19 cellular contexts compared by ENCODE assay signal in the genomic region with DNA sequence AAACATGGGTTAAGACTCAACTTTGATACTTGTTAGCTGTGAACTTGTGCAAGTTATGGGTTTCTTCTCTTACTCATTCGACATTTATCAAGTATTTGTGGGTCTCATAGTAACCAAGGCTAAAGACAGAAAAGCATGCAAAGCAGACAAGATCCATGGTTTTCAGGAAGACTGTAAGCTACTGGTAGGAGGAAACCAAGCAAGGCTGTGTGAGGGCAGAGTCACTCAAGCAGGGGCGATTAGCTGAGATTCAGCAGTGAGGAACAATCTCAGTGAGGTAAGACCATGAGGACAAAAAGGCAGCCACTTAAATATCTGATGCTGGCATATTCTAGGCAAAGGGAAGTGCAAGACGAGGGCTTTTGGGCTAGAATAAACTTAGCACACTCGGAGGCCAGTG. TPM values are rescaled to one million over a fixed set of nuclear protein-coding genes. Genes with fewer than 3 reads are reported as not detected.
DNase-seq lines count a peak whose midpoint lies in the region; ATAC-seq and TF ChIP-seq lines count a peak whose summit lies in the region.
"Had no signal": no experiment of that assay in that cellular context is flagged by ENCODE, and none has a peak within 500 bp of the region (broad histone marks: within the 10 kb centered on the region; RNA-seq: fewer than 3 reads in every experiment).

No MANE protein-coding gene starts in this region.

- H3K36me3 Mint-ChIP-seq in Caco-2 (ENCODE audit: insufficient read depth, unreplicated experiment) (peaks cover 2% of the 10 kb centered on the region), mesothelial cell of epicardium (peaks cover 9% of the 10 kb centered on the region)
- H3K36me3 Mint-ChIP-seq: immature natural killer cell had no signal

- ATAC-seq in Panc1 = peak; percentile 42; the same call in 1 of the 2 replicates
- no peak for ATAC-seq in gastroesophageal sphincter

- H3K9me3 Mint-ChIP-seq in Caco-2 (ENCODE audit: unreplicated experiment) (no peaks in the 10 kb centered on the region), mesothelial cell of epicardium (peaks cover under 1% of the 10 kb centered on the region)
- H3K9me3 Mint-ChIP-seq: activated T-helper 1 cell treated with anti-CD3 and anti-CD28 coated beads, Interleukin-12 subunit alpha, Interleukin-12 subunit beta, Interleukin-2, Interleukin-4 antibody, amounts not matched to agents 30 ng/mL and 10 ng/mL and 1 ng/mL, durations not matched to agents 14 hours and 24 hours and 36 hours; immature natural killer cell; nephron progenitor cell had no signal

- intact Hi-C loops in Caco-2 (cut with micrococcal nuclease; ENCODE audit: unreplicated experiment) (no loop called here), Panc1 (cut with micrococcal nuclease; ENCODE audit: unreplicated experiment) (no loop called here)

- no peaks in the 10 kb centered on the region for H3K27me3 ChIP-seq in Caco-2 (replicated peaks; ENCODE audit: control insufficient read depth, insufficient read depth, low read length)
- H3K27me3 ChIP-seq in Panc1 (ENCODE audit: control insufficient read depth, insufficient read depth, low read length) = no peaks in the 10 kb centered on the region
- no peaks in the 10 kb centered on the region for H3K27me3 ChIP-seq in gastroesophageal sphincter
- H3K27me3 ChIP-seq: SJSA1 had no signal

- CTCF ChIA-PET in Caco-2 (lab: Charles Lee) (no interaction called here), Panc1 (lab: Charles Lee) (no interaction called here)

- H3K27ac ChIP-seq in Panc1 (ENCODE audit: low read length) (no peak overlapping the region), gastroesophageal sphincter (no peak overlapping the region)
- H3K27ac ChIP-seq: SJSA1 had no signal

- H3K4me3 ChIP-seq in Caco-2 (ENCODE audit: low read depth, low read length) = no peak overlapping the region
- H3K4me3 ChIP-seq in Panc1 (ENCODE audit: low read depth in 2 of 2, low read length in 2 of 2) = no peak overlapping the region
- H3K4me3 ChIP-seq in gastroesophageal sphincter = no peak overlapping the region
- H3K4me3 ChIP-seq: K562, SJSA1 had no signal

- no peak overlapping the region for H3K4me3 Mint-ChIP-seq in Caco-2 (ENCODE audit: unreplicated experiment)
- H3K4me3 Mint-ChIP-seq in mesothelial cell of epicardium = no peak overlapping the region
- H3K4me3 Mint-ChIP-seq: activated T-helper 1 cell treated with anti-CD3 and anti-CD28 coated beads, Interleukin-12 subunit alpha, Interleukin-12 subunit beta, Interleukin-2, Interleukin-4 antibody, amounts not matched to agents 30 ng/mL and 10 ng/mL and 1 ng/mL, durations not matched to agents 14 hours and 24 hours and 36 hours; immature natural killer cell; nephron progenitor cell had no signal

- WGBS in gastroesophageal sphincter (ENCODE audit: low coverage in 1 of 2), 2 donors = 74 to 79% methylated on average over 4 of the region's 4 CpGs

- peak overlapping the region; percentile 20 for H3K27ac Mint-ChIP-seq in Caco-2 (ENCODE audit: unreplicated experiment)
- H3K27ac Mint-ChIP-seq in mesothelial cell of epicardium = no peak overlapping the region
- H3K27ac Mint-ChIP-seq: activated T-helper 1 cell treated with anti-CD3 and anti-CD28 coated beads, Interleukin-12 subunit alpha, Interleukin-12 subunit beta, Interleukin-2, Interleukin-4 antibody, amounts not matched to agents 30 ng/mL and 10 ng/mL and 1 ng/mL, durations not matched to agents 14 hours and 24 hours and 36 hours; nephron progenitor cell had no signal

- H3K36me3 ChIP-seq in Caco-2 (ENCODE audit: control insufficient read depth, insufficient read depth, low read length) = no peaks in the 10 kb centered on the region
- H3K36me3 ChIP-seq in Panc1 (ENCODE audit: control insufficient read depth, insufficient read depth, low read length) = no peaks in the 10 kb centered on the region
- no peaks in the 10 kb centered on the region for H3K36me3 ChIP-seq in gastroesophageal sphincter
- H3K36me3 ChIP-seq: SJSA1 had no signal

- H3K4me1 ChIP-seq in Caco-2 (no peaks in the 10 kb centered on the region), Panc1 (ENCODE audit: control insufficient read depth, insufficient read depth, low read length) (no peaks in the 10 kb centered on the region), gastroesophageal sphincter (peaks cover 0 to 4% (median 0%) of the 10 kb centered on the region in 3 donors)
- H3K4me1 ChIP-seq: SJSA1 had no signal

- H3K4me1 Mint-ChIP-seq in Caco-2 (ENCODE audit: low read depth, unreplicated experiment) = no peaks in the 10 kb centered on the region
- no peaks in the 10 kb centered on the region for H3K4me1 Mint-ChIP-seq in mesothelial cell of epicardium

- BruUV-seq in Caco-2 (replicated peaks; lab: Mats Ljungman, UMichigan) (no TSS peak), Panc1 (replicated peaks; lab: Mats Ljungman, UMichigan) (no TSS peak)

- POLR2A ChIA-PET in Caco-2 (lab: Charles Lee) (no interaction called here), Panc1 (lab: Charles Lee) (no interaction called here)

- no peak for TF ChIP-seq EP300 in gastroesophageal sphincter (IDR thresholded peaks at IDR 0.05)

- TF ChIP-seq CTCF in Caco-2 (IDR thresholded peaks at IDR 0.05; ENCODE audit: insufficient read depth in 1 of 2, low read depth in 1 of 2, low read length in 1 of 2, severe bottlenecking in 1 of 2, unreplicated experiment in 1 of 2) = no peak
- TF ChIP-seq CTCF in GM20000 (IDR thresholded peaks at IDR 0.05; ENCODE audit: extremely low read depth, missing control alignments) = no peak
- TF ChIP-seq CTCF in Panc1 (IDR thresholded peaks at IDR 0.05) = no peak
- no peak for TF ChIP-seq CTCF in gastroesophageal sphincter (IDR thresholded peaks at IDR 0.05)
- no peak for TF ChIP-seq CTCF in mesothelial cell of epicardium (IDR thresholded peaks at IDR 0.05; ENCODE audit: unreplicated experiment)

- H3K27me3 Mint-ChIP-seq in Caco-2 (ENCODE audit: insufficient read depth, unreplicated experiment) (no peaks in the 10 kb centered on the region), mesothelial cell of epicardium (ENCODE audit: low read depth) (no peaks in the 10 kb centered on the region)

- in situ Hi-C loops in Panc1 (cut with HindIII; ENCODE audit: low pct_unique_long_range_greater_than_20kb, low sequenced_read_pairs) = no loop called here
- in situ Hi-C loops in KBM-7 (cut with MboI; ENCODE audit: low pct_unique_long_range_greater_than_20kb, low sequenced_read_pairs) = no loop called here

- DNase-seq in Caco-2 = no peak
- DNase-seq in GM20000 (ENCODE audit: low spot score) = peak; percentile 5
- DNase-seq in Panc1 (ENCODE audit: low read depth, low spot score) = no peak
- peak; percentile 18 for DNase-seq in iris pigment epithelial cell (ENCODE audit: low read depth)
- DNase-seq in H4 (ENCODE audit: low spot score) = no peak
- DNase-seq in mesothelial cell of epicardium (ENCODE audit: low spot score in 2 of 2, unreplicated experiment in 2 of 2) = no peak
- DNase-seq in KBM-7 = no peak
- DNase-seq: activated CD4-positive, alpha-beta T cell treated with anti-CD3 and anti-CD28 coated beads, Interleukin-2, amount 50 U/mL, for 48 hours; amniotic stem cell; immature natural killer cell; NCI-H1436 treated with DMSO at 0.1 percent for 48 hours; NCI-H446; nephron progenitor cell; retina; stimulated activated CD4-positive, alpha-beta T cell treated with anti-CD3 and anti-CD28 coated beads, Interleukin-15, amount 100 ng/mL, for 24 hours had no signal

- TF ChIP-seq POLR2A in gastroesophageal sphincter (IDR thresholded peaks at IDR 0.05) = no peak

- H3K9me3 ChIP-seq in Caco-2 (0 out of 2 replicates have a peak, but pooled peaks cover under 1% of the 10 kb centered on the region), Panc1 (ENCODE audit: control insufficient read depth, insufficient read depth, low read depth, low read length) (no peaks in the 10 kb centered on the region), gastroesophageal sphincter (no peaks in the 10 kb centered on the region)
- H3K9me3 ChIP-seq: SJSA1 had no signal

RNA-seq across cellular contexts. Expression of a gene that starts 29.5 kb away (rescaled TPM):
- 24.3 and 26.2 TPM in 2 replicates for total RNA-seq in Caco-2 (2022)
- 16.6 TPM for total RNA-seq in Panc1 (2021; ENCODE audit: unreplicated experiment)
- 6.1 TPM for polyA plus RNA-seq in Panc1 (2012; ENCODE audit: insufficient read length)
- 10 to 100 TPM in 3 of 4 donors, 1 to 10 TPM in 1; 7.3 to 19.9 (median 13.1) TPM for total RNA-seq in gastroesophageal sphincter
- 2.9 and 5.1 TPM in 2 replicates for total RNA-seq in H4 (2014; rRNA removed; shearing (Covaris generic))
- 40.0 to 43.0 TPM (median 40.1 TPM) in 3 replicates for total RNA-seq in mesothelial cell of epicardium

RNA-seq across cellular contexts. Expression of a gene that starts 30.0 kb away (rescaled TPM):
- total RNA-seq in Caco-2 (2022) = 55.3 and 63.4 TPM in 2 replicates
- 96.3 TPM for total RNA-seq in Panc1 (2021; ENCODE audit: unreplicated experiment)
- 52.7 TPM for polyA plus RNA-seq in Panc1 (2012; ENCODE audit: insufficient read length)
- total RNA-seq in gastroesophageal sphincter = 10 to 100 TPM; 24.7 to 51.6 (median 31.1) TPM
- total RNA-seq in H4 (2014; rRNA removed; shearing (Covaris generic)) = 87.5 and 106 TPM in 2 replicates
- total RNA-seq in mesothelial cell of epicardium = 30.5 to 32.7 TPM (median 31.1 TPM) in 3 replicates

Comparison
In these comparisons a context has a peak if more than half of its experiments do, and no peak if none do; other contexts are left out.
1. DNase-seq: peak in GM20000 (single experiment) and iris pigment epithelial cell (single experiment); none in Caco-2 (0 of 2), Panc1 (single experiment), H4 (single experiment), mesothelial cell of epicardium (0 of 2) and KBM-7 (single experiment).